20 cellular contexts compared by ENCODE assay signal in genomic region chr22:21672107-21672629, GRCh38. TPM values are rescaled to one million over a fixed set of nuclear protein-coding genes. Genes with fewer than 3 reads are reported as not detected.
"Had no signal": no experiment of that assay in that cellular context is flagged by ENCODE, and none has a peak within 500 bp of the region (broad histone marks: within the 10 kb centered on the region; RNA-seq: fewer than 3 reads in every experiment).

No MANE protein-coding gene starts in this region.

- H3K4me3 ChIP-seq: gastrocnemius medialis, heart left ventricle, left lung, tibial nerve, uterus had no signal

- H3K9me3 ChIP-seq: gastrocnemius medialis, heart left ventricle, left lung, tibial nerve, uterus had no signal

- H3K4me1 ChIP-seq: uterus had no signal

- H3K27ac ChIP-seq: gastrocnemius medialis, heart left ventricle, left lung, tibial nerve, uterus had no signal

- H3K27me3 ChIP-seq: gastrocnemius medialis, heart left ventricle, left lung, tibial nerve, uterus had no signal

- ATAC-seq: activated naive CD4-positive, alpha-beta T cell treated with anti-CD3 and anti-CD28 coated beads, Interleukin-2, amount 50 U/mL, for 72 hours; activated T-cell treated with anti-CD3 and anti-CD28 coated beads, Interleukin-2, amount 50 U/mL, for 72 hours; gastrocnemius medialis; heart left ventricle; left lung; stimulated activated naive CD8-positive, alpha-beta T cell treated with anti-CD3 and anti-CD28 coated beads, Interleukin-15, Interleukin-2, amounts not matched to agents 100 U/mL and 50 U/mL, for 24 hours had no signal

- DNase-seq: activated CD4-positive, alpha-beta T cell treated with anti-CD3 and anti-CD28 coated beads, Interleukin-2, amount 50 U/mL, for 1 hour; activated CD4-positive, CD25-positive, alpha-beta regulatory T cell treated with anti-CD3 and anti-CD28 coated beads, Interleukin-2, amount 50 U/mL, for 72 hours; activated gamma-delta T cell; activated T-cell treated with anti-CD3 and anti-CD28 coated beads, Interleukin-2, amount 50 U/mL, for 72 hours; cerebellar nuclear complex; cortex of kidney; gastrocnemius medialis; heart left ventricle; left lung; midbrain; nephron progenitor cell; occipital lobe; stimulated activated CD4-positive, alpha-beta T cell treated with anti-CD3 and anti-CD28 coated beads, Interleukin-2, amount 100 ng/mL, for 24 hours; stimulated activated naive CD8-positive, alpha-beta T cell treated with anti-CD3 and anti-CD28 coated beads, Interleukin-15, Interleukin-2, amounts not matched to agents 100 U/mL and 50 U/mL, for 24 hours; T-helper 9 cell; uterus had no signal

- H3K36me3 ChIP-seq: uterus had no signal

RNA-seq across cellular contexts. Expression of gene CCDC116, which starts 39.6 kb away (rescaled TPM):
- total RNA-seq: bronchial epithelial cell, lung microvascular endothelial cell had no signal
